In genomic region chr5:124659798-124660197, GRCh38 we compare ENCODE assay signal across 1 cellular context.
TF ChIP-seq lines count a peak whose summit lies in the region.

No MANE protein-coding gene starts in this region.

TF ChIP-seq in IMR-90, 13 proteins besides CTCF, POLR2A, EP300 and RAD21:
- no peak for TF ChIP-seq CHD1 (IDR thresholded peaks at IDR 0.05; ENCODE audit: low read depth, low read length)
- no peak for TF ChIP-seq NFE2L2 (IDR thresholded peaks at IDR 0.05; ENCODE audit: low read depth, low read length)
- no peak for TF ChIP-seq MAFK (IDR thresholded peaks at IDR 0.05; ENCODE audit: low read depth, low read length)
